Comparison of ENCODE assay signal across 8 cellular contexts in genomic region chr19:5961969-5962945, GRCh38. TPM values are rescaled to one million over a fixed set of nuclear protein-coding genes. Genes with fewer than 3 reads are reported as not detected.
A peak's percentile ranks its signal among the peaks of the same experiment; 100 is the strongest.
DNase-seq lines count a peak whose midpoint lies in the region.

No MANE protein-coding gene starts in this region.

- DNase-seq in DMS153 (lab: John Stamatoyannopoulos, UW) (peak; percentile 99), NCI-H146 (lab: John Stamatoyannopoulos, UW) (peak; percentile 92), mucosa of gallbladder (ENCODE audit: low spot score) (peak; percentile 78), HAP-1 (ENCODE audit: low spot score in 2 of 2) (no peak), SIG-M5 treated with dmso at 0.1 percent for 504 hours (lab: John Stamatoyannopoulos, UW; ENCODE audit: unreplicated experiment) (no peak)
- DNase-seq in activated CD4-positive, CD25-positive, alpha-beta regulatory T cell treated with anti-CD3 and anti-CD28 coated beads, Interleukin-2, amount 50 U/mL, for 72 hours = peak; percentile 62

- in situ Hi-C loops in HAP-1 (cut with MboI; ENCODE audit: low sequenced_read_pairs) = no loop called here

- H3K27ac ChIP-seq in cingulate gyrus (ENCODE audit: low read depth, low read length) (peak overlapping the region; percentile 85), temporal lobe (ENCODE audit: low read depth, low read length) (peak overlapping the region; percentile 75)

- no peaks in the 10 kb centered on the region for H3K27me3 ChIP-seq in HAP-1 (ENCODE audit: low read depth)

- H3K9me3 ChIP-seq in HAP-1 = no peaks in the 10 kb centered on the region

- peaks cover 13% of the 10 kb centered on the region for H3K4me1 ChIP-seq in HAP-1

- H3K4me3 ChIP-seq in HAP-1 = no peak overlapping the region

- H3K36me3 ChIP-seq in HAP-1 (replicated peaks) = peaks cover 7% of the 10 kb centered on the region; the same call in 1 of the 2 replicates

RNA-seq across cellular contexts. Expression of gene RANBP3, which starts 15.7 kb away (rescaled TPM):
- 75.5 TPM for total RNA-seq in mucosa of gallbladder
- 31.0 TPM for total RNA-seq in temporal lobe

RNA-seq across cellular contexts. Expression of gene CAPS, which starts 48.2 kb away (rescaled TPM):
- 82.5 TPM for total RNA-seq in mucosa of gallbladder
- total RNA-seq in temporal lobe = 5.7 TPM

RNA-seq across cellular contexts. Expression of gene VMAC, which starts 57.6 kb away (rescaled TPM):
- 12.7 TPM for total RNA-seq in mucosa of gallbladder
- total RNA-seq in temporal lobe = 3.0 TPM

RNA-seq across cellular contexts. Expression of gene NDUFA11, which starts 58.7 kb away (rescaled TPM):
- total RNA-seq in mucosa of gallbladder (244 TPM), temporal lobe (66.1 TPM)

Comparison
In these comparisons a context has a peak if more than half of its experiments do, and no peak if none do; other contexts are left out.
1. DNase-seq: peak in DMS153 (single experiment), NCI-H146 (single experiment), activated CD4-positive, CD25-positive, alpha-beta regulatory T cell treated with anti-CD3 and anti-CD28 coated beads, Interleukin-2, amount 50 U/mL, for 72 hours (single experiment) and mucosa of gallbladder (single experiment); none in HAP-1 (0 of 2) and SIG-M5 treated with dmso at 0.1 percent for 504 hours (single experiment).
2. RNA of gene CAPS, which starts 48.2 kb away (total RNA-seq): 82.5 TPM in mucosa of gallbladder (single experiment); 5.7 TPM in temporal lobe (single experiment); every median in the first group is over 10 times any median in the second.